In the genomic region with DNA sequence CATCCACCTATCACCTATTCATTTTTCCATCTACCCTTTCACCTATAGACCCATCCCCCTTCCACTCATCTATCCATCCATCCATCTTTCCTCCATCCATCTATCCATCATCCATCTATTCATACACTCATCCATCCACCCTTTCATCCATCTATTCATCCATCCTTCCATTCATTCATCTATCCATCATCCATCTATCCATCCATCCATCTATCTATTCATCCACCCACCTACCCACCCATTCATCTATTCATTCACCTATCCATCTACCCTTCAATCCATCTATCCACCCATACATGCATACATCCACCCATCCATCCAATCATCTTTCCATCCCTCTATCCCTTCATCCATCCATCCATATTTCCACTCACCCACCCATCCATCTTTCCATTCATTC, we compare ENCODE assay signal across 22 cellular contexts.
DNase-seq lines count a peak whose midpoint lies in the region; ATAC-seq, FAIRE-seq and TF ChIP-seq lines count a peak whose summit lies in the region.
"Had no signal": no experiment of that assay in that cellular context is flagged by ENCODE, and none has a peak within 500 bp of the region (broad histone marks: within the 10 kb centered on the region; RNA-seq: fewer than 3 reads in every experiment).

No MANE protein-coding gene starts in this region.

- TF ChIP-seq CTCF in HEK293 (tag by site-specific recombination; IDR thresholded peaks at IDR 0.05) (no peak), IMR-90 (conservative IDR thresholded peaks at IDR 0.05; ENCODE audit: low read depth, low read length) (no peak), HFFc6 (IDR thresholded peaks at IDR 0.05) (no peak)

- peak; percentile 48 for FAIRE-seq in urothelium cell line (lab: Jason Lieb, UNC)
- FAIRE-seq: A204.1, D721Med, G401.6, GM19239 had no signal

- H3K14ac ChIP-seq in IMR-90 (replicated peaks; ENCODE audit: low read depth, low read length), result no peak overlapping the region

- dilution Hi-C loops in IMR-90 (cut with HindIII; ENCODE audit: low sequenced_read_pairs, unreplicated experiment), result no loop called here

- no peak overlapping the region for H2AFZ ChIP-seq in IMR-90 (replicated peaks; ENCODE audit: low read length, poor library complexity)

- no peak overlapping the region for H4K8ac ChIP-seq in IMR-90 (ENCODE audit: low read depth in 2 of 2, low read length in 2 of 2)

- no peak overlapping the region for H2BK15ac ChIP-seq in IMR-90 (ENCODE audit: low read depth, low read length)

- H3K27ac ChIP-seq in BLaER1 (no peak overlapping the region), HEK293 (ENCODE audit: extremely low read depth, low read depth, low read length) (no peak overlapping the region), IMR-90 (ENCODE audit: insufficient read depth, low read length) (no peak overlapping the region)
- H3K27ac ChIP-seq: BLaER1 treated with 17β-estradiol and CSF1 and Interleukin-3, amounts not matched to agents 10 nM and 100 nM; C4-2B had no signal

- H3K18ac ChIP-seq in IMR-90 (ENCODE audit: low read depth, low read length), result no peak overlapping the region

- no peak for ATAC-seq in IMR-90 (ENCODE audit: low read depth)
- ATAC-seq: CD8-positive, alpha-beta T cell had no signal

- H3K4ac ChIP-seq in IMR-90 (ENCODE audit: low read depth, low read length), result no peak overlapping the region

- H2BK5ac ChIP-seq in IMR-90 (ENCODE audit: low read depth, low read length, poor library complexity, severe bottlenecking), result peak overlapping the region; percentile 38

- in situ Hi-C loops in IMR-90 (cut with MboI; ENCODE audit: low sequenced_read_pairs), result loop anchor here (10.0 kb wide), 2 partner anchors 46 to 176 kb away; partner anchors contain the start of gene NOG

- H3K27me3 Mint-ChIP-seq in HFFc6 (ENCODE audit: insufficient read depth), result no peaks in the 10 kb centered on the region
- H3K27me3 Mint-ChIP-seq: CD4-positive, alpha-beta T cell had no signal

- no peak overlapping the region for H3K56ac ChIP-seq in IMR-90 (ENCODE audit: extremely low read depth, insufficient read depth, low read length)

- no peaks in the 10 kb centered on the region for H3K79me1 ChIP-seq in IMR-90 (ENCODE audit: low read depth in 1 of 2, low read length in 2 of 2)

- H3K36me3 ChIP-seq in BLaER1, result no peaks in the 10 kb centered on the region
- H3K36me3 ChIP-seq in HEK293 (ENCODE audit: control insufficient read depth in 2 of 2, insufficient read depth in 1 of 2, low read length in 2 of 2), result no peaks in the 10 kb centered on the region
- H3K36me3 ChIP-seq in IMR-90 (ENCODE audit: control insufficient read depth, insufficient read depth, low read length), result no peaks in the 10 kb centered on the region
- H3K36me3 ChIP-seq: BE2C; BLaER1 treated with 17β-estradiol and CSF1 and Interleukin-3, amounts not matched to agents 10 nM and 100 nM had no signal

- H3K4me3 Mint-ChIP-seq in HFFc6, result no peak overlapping the region
- H3K4me3 Mint-ChIP-seq: CD4-positive, alpha-beta T cell; CD8-positive, alpha-beta T cell had no signal

- H4K91ac ChIP-seq in IMR-90 (ENCODE audit: insufficient read depth, low read depth, low read length), result no peak overlapping the region

- H2BK120ac ChIP-seq in IMR-90 (ENCODE audit: low read depth, low read length), result no peak overlapping the region

- no peak overlapping the region for H4K5ac ChIP-seq in IMR-90 (ENCODE audit: low read depth, low read length)

- no peak overlapping the region for H2BK20ac ChIP-seq in IMR-90 (ENCODE audit: low read depth, low read length)

- H3K4me1 Mint-ChIP-seq in HFFc6 (ENCODE audit: low read depth), result no peaks in the 10 kb centered on the region

- intact Hi-C loops in IMR-90 (cut with micrococcal nuclease), result no loop called here

- H3K9me1 ChIP-seq in IMR-90 (ENCODE audit: insufficient read depth, low read length), result no peaks in the 10 kb centered on the region

- H3K4me2 ChIP-seq in BLaER1 (peak overlapping the region; percentile 58; the same call in 1 of the 2 replicates), IMR-90 (ENCODE audit: low read depth, low read length) (no peak overlapping the region)

- TF ChIP-seq POLR2A in IMR-90 (IDR thresholded peaks at IDR 0.05; ENCODE audit: low read depth, low read length), result no peak

- H3K4me3 ChIP-seq in BLaER1 (no peak overlapping the region), HEK293 (ENCODE audit: low read depth, low read length) (no peak overlapping the region), IMR-90 (ENCODE audit: insufficient read depth, low read depth, low read length) (no peak overlapping the region)
- H3K4me3 ChIP-seq: BLaER1 treated with 17β-estradiol and CSF1 and Interleukin-3, amounts not matched to agents 10 nM and 100 nM had no signal

- peaks cover 4% of the 10 kb centered on the region; the same call in 1 of the 2 replicates for H3K9me3 ChIP-seq in BLaER1
- no peaks in the 10 kb centered on the region for H3K9me3 ChIP-seq in HEK293 (ENCODE audit: control insufficient read depth, insufficient read depth, low read depth, low read length)
- H3K9me3 ChIP-seq in IMR-90 (ENCODE audit: control insufficient read depth, insufficient read depth, low read length), result no peaks in the 10 kb centered on the region
- H3K9me3 ChIP-seq: BE2C, Caco-2 had no signal

- no peak for TF ChIP-seq RAD21 in IMR-90 (IDR thresholded peaks at IDR 0.05; ENCODE audit: low read length)

- H3K36me3 Mint-ChIP-seq in HFFc6 (ENCODE audit: low read depth), result no peaks in the 10 kb centered on the region
- H3K36me3 Mint-ChIP-seq: CD8-positive, alpha-beta T cell had no signal

- CTCF ChIA-PET in HEK293 (lab: Yijun Ruan, JAX), result interaction anchor here (0.6 to 4.1 kb wide), 4 partner anchors 10 to 55 kb away, joined by 3 to 28 read pairs (median 4); no protein-coding TSS in a partner anchor
- CTCF ChIA-PET in IMR-90 (lab: Yijun Ruan, JAX), result interaction anchor here (1.7 kb wide), 1 partner anchor 10 kb away, joined by 5 read pairs; no protein-coding TSS in a partner anchor

- no peaks in the 10 kb centered on the region for H3K27me3 ChIP-seq in BLaER1
- peaks cover 2% of the 10 kb centered on the region; the same call in 1 of the 2 replicates for H3K27me3 ChIP-seq in IMR-90 (ENCODE audit: control insufficient read depth, insufficient read depth, low read length)
- H3K27me3 ChIP-seq: BLaER1 treated with 17β-estradiol and CSF1 and Interleukin-3, amounts not matched to agents 10 nM and 100 nM had no signal

- H4K20me1 ChIP-seq in BLaER1, result no peaks in the 10 kb centered on the region
- no peaks in the 10 kb centered on the region for H4K20me1 ChIP-seq in IMR-90 (ENCODE audit: insufficient read depth, low read length)
- H4K20me1 ChIP-seq: BLaER1 treated with 17β-estradiol and CSF1 and Interleukin-3, amounts not matched to agents 10 nM and 100 nM had no signal

- no peak overlapping the region for H3K23ac ChIP-seq in IMR-90 (ENCODE audit: low read depth, low read length)

- H3K9ac ChIP-seq in BLaER1, result no peak overlapping the region
- no peak overlapping the region for H3K9ac ChIP-seq in IMR-90 (ENCODE audit: low read depth, low read length)
- H3K9ac ChIP-seq: BLaER1 treated with 17β-estradiol and CSF1 and Interleukin-3, amounts not matched to agents 10 nM and 100 nM had no signal

- no peak overlapping the region for H3K27ac Mint-ChIP-seq in HFFc6
- H3K27ac Mint-ChIP-seq: CD4-positive, alpha-beta T cell; CD8-positive, alpha-beta T cell had no signal

- no peak overlapping the region for H2AK5ac ChIP-seq in IMR-90 (ENCODE audit: low read depth, low read length)

- BruUV-seq in IMR-90 (replicated peaks; lab: Mats Ljungman, UMichigan), result no TSS peak

- no peaks in the 10 kb centered on the region for H3K9me3 Mint-ChIP-seq in HFFc6
- H3K9me3 Mint-ChIP-seq: CD4-positive, alpha-beta T cell; CD8-positive, alpha-beta T cell had no signal

- H3K4me1 ChIP-seq in BLaER1, result peaks cover 76% of the 10 kb centered on the region
- no peaks in the 10 kb centered on the region for H3K4me1 ChIP-seq in HEK293 (ENCODE audit: control insufficient read depth, insufficient read depth, low read length)
- no peaks in the 10 kb centered on the region for H3K4me1 ChIP-seq in IMR-90 (ENCODE audit: control insufficient read depth, insufficient read depth, low read length)
- H3K4me1 ChIP-seq: BE2C, Caco-2 had no signal

- POLR2A ChIA-PET in HEK293 (lab: Yijun Ruan, JAX) (interaction anchor here (0.6 kb wide), 1 partner anchor 9 kb away, joined by 3 read pairs; no protein-coding TSS in a partner anchor), IMR-90 (lab: Charles Lee; ENCODE audit: unreplicated experiment) (no interaction called here)

- H2AK9ac ChIP-seq in IMR-90 (replicated peaks; ENCODE audit: low read depth, low read length, poor library complexity), result no peak overlapping the region

- DNase-seq in IMR-90 (no peak), urothelium cell line (ENCODE audit: low spot score) (no peak), HK-2 (ENCODE audit: unreplicated experiment) (no peak), NCI-H446 (lab: John Stamatoyannopoulos, UW) (no peak), HFFc6 (no peak)
- DNase-seq: 8988T; ACHN; BE2C; Caco-2; Calu3; CD4-positive, alpha-beta T cell; CD8-positive, alpha-beta T cell; DMS79 treated with DMSO at 0.1 percent for 48 hours; GF-D8 had no signal

TF ChIP-seq in HEK293, 187 proteins besides CTCF, POLR2A, EP300 and RAD21 (continues in another document):
- no peak for TF ChIP-seq ZNF76 (tag by site-specific recombination; IDR thresholded peaks at IDR 0.05; ENCODE audit: borderline replicate concordance, low read depth)
- TF ChIP-seq ZNF623 (tag by site-specific recombination; IDR thresholded peaks at IDR 0.05), result no peak

TF ChIP-seq in IMR-90, 13 proteins besides CTCF, POLR2A, EP300 and RAD21:
- no peak for TF ChIP-seq ELK1 (IDR thresholded peaks at IDR 0.05; ENCODE audit: borderline replicate concordance, low read depth, low read length)
- no peak for TF ChIP-seq CHD1 (IDR thresholded peaks at IDR 0.05; ENCODE audit: low read depth, low read length)
- TF ChIP-seq CEBPB (IDR thresholded peaks at IDR 0.05; ENCODE audit: low read depth, low read length), result no peak
- TF ChIP-seq FOS (IDR thresholded peaks at IDR 0.05; ENCODE audit: low read depth, low read length), result no peak
- TF ChIP-seq MAZ (IDR thresholded peaks at IDR 0.05; ENCODE audit: borderline replicate concordance, low read depth, low read length), result no peak
